Comparison of ENCODE assay signal across 1 cellular context in the genomic region with DNA sequence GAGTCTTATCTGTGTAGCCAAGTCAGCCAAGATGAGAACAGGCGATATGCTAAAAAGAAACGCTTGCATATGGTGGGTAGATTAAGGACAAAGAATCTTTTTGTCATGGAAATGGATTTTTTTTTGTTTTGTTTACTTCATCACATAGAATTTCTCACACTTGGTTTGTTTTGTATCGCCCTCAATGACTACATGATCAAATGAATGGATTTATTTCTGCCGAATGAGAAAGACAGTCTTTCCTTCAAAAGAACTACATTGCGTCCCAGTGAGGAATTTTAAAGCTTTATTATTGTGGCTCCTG.
TF ChIP-seq lines count a peak whose summit lies in the region.

No MANE protein-coding gene starts in this region.

TF ChIP-seq in WTC11, 78 proteins besides CTCF, POLR2A, EP300 and RAD21 (continued from another document):
- TF ChIP-seq, protein P1, sequence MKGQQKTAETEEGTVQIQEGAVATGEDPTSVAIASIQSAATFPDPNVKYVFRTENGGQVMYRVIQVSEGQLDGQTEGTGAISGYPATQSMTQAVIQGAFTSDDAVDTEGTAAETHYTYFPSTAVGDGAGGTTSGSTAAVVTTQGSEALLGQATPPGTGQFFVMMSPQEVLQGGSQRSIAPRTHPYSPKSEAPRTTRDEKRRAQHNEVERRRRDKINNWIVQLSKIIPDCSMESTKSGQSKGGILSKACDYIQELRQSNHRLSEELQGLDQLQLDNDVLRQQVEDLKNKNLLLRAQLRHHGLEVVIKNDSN (CRISPR knock-in tag; IDR thresholded peaks at IDR 0.05), result no peak
TF ChIP-seq in WTC11: peak in this region for 0.
